12 cellular contexts compared by ENCODE assay signal in the genomic region with DNA sequence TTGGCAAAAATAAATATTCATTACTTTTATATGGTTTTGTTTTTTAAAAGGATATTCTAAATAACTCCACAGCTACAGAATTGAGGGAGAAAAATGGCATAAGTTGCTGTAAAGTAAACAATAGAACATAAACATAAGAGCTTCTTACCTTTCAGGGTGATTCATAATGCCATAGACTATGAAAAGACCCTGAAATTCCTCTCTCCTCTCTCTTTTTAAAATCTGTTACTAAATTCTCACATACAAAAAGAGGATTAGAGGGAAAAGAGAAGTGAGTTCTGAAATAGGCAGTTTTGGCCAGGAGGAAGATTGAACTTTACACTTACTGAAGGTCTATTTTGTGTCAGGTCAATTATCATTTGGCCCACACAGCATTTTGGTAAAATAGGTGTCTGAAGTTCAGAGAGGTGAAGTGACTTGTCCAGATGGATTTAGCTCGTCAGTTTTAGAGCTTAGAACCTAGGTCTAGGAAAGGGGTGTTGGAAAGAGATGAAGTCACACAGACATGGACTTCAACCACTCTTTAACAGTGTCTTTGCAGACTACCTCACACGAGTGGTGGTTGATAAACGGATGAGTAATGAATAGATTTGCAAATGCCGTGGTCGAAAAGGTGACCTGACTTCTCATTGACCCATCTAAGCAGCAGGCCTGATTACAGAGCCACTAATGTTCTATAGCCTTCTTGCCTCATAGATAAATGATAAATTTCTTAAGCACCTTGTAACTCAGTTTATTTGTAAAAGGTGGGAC.
A peak's percentile ranks its signal among the peaks of the same experiment; 100 is the strongest.
DNase-seq lines count a peak whose midpoint lies in the region; ATAC-seq, FAIRE-seq and TF ChIP-seq lines count a peak whose summit lies in the region.
"Had no signal": no experiment of that assay in that cellular context is flagged by ENCODE, and none has a peak within 500 bp of the region (broad histone marks: within the 10 kb centered on the region; RNA-seq: fewer than 3 reads in every experiment).

No MANE protein-coding gene starts in this region.

- no peaks in the 10 kb centered on the region for H3K9me2 ChIP-seq in PC-9 (ENCODE audit: insufficient read depth)

- no peak overlapping the region for H3K9ac ChIP-seq in GM12878 (ENCODE audit: control insufficient read depth, insufficient read depth, low read length)

- CTCF ChIA-PET in GM12878 (lab: Yijun Ruan, JAX), result interaction anchor here (0.7 to 7.3 kb wide), 14 partner anchors 9 to 470 kb away, joined by 3 to 49 read pairs (median 3); no protein-coding TSS in a partner anchor
- CTCF ChIA-PET in PC-9 (lab: Charles Lee), result no interaction called here

- POLR2A ChIA-PET in GM12878 (lab: Charles Lee), result interaction anchor here (1.0 kb wide), 1 partner anchor 188 kb away, joined by 3 read pairs; no protein-coding TSS in a partner anchor
- POLR2A ChIA-PET in PC-9 (lab: Charles Lee; ENCODE audit: unreplicated experiment), result interaction anchor here (0.5 kb wide), 1 partner anchor 212 kb away, joined by 6 read pairs; no protein-coding TSS in a partner anchor

- RAD21 ChIA-PET in GM12878 (lab: Charles Lee; ENCODE audit: unreplicated experiment), result interaction anchor here (1.4 to 2.5 kb wide), 2 partner anchors 141 to 337 kb away, joined by 4 to 8 read pairs; no protein-coding TSS in a partner anchor

- H3K27ac ChIP-seq in GM12878 (ENCODE audit: control insufficient read depth, insufficient read depth), result no peak overlapping the region
- H3K27ac ChIP-seq in PC-9, result no peak overlapping the region
- H3K27ac ChIP-seq: prostate gland, thoracic aorta had no signal

- in situ Hi-C loops in GM12878 (cut with MboI), result loop anchor here (10.0 kb wide), 1 partner anchor 338 kb away; no protein-coding TSS in a partner anchor

- ATAC-seq in GM18867 (IDR thresholded peaks at IDR 0.05; ENCODE audit: unreplicated experiment) (peak; percentile 81), GM21576 (IDR thresholded peaks at IDR 0.05; ENCODE audit: unreplicated experiment) (peak; percentile 57), HG03095 (IDR thresholded peaks at IDR 0.05; ENCODE audit: unreplicated experiment) (peak; percentile 77), GM12878 (peak; percentile 86)

- H2AFZ ChIP-seq in GM12878 (ENCODE audit: control insufficient read depth, low read depth, low read length), result peak overlapping the region; percentile 44; the same call in 1 of the 2 replicates
- no peak overlapping the region for H2AFZ ChIP-seq in PC-9

- H3K79me2 ChIP-seq in GM12878 (ENCODE audit: control insufficient read depth, insufficient read depth, low read length) (no peaks in the 10 kb centered on the region), PC-9 (ENCODE audit: low read depth) (no peaks in the 10 kb centered on the region)

- H3K4me2 ChIP-seq in GM12878 (ENCODE audit: control insufficient read depth, insufficient read depth) (peak overlapping the region; percentile 57), PC-9 (no peak overlapping the region)

- H3K4me1 ChIP-seq in GM12878 (ENCODE audit: control insufficient read depth, insufficient read depth, low read length), result peaks cover 15% of the 10 kb centered on the region
- no peaks in the 10 kb centered on the region; the same call in 1 of the 2 replicates for H3K4me1 ChIP-seq in PC-9 (replicated peaks; ENCODE audit: insufficient read depth)
- H3K4me1 ChIP-seq: prostate gland had no signal

- SMC1A ChIA-PET in GM12878 (lab: Charles Lee; ENCODE audit: uncharacterized antibody, unreplicated experiment), result interaction anchor here (0.6 to 1.6 kb wide), 10 partner anchors 9 to 550 kb away, joined by 3 to 7 read pairs (median 4); no protein-coding TSS in a partner anchor

- intact Hi-C loops in GM12878 (cut with micrococcal nuclease; ENCODE audit: unreplicated experiment), result loop anchor here (2.0 to 5.0 kb wide), 3 partner anchors 22 to 470 kb away; a partner anchor contains a TSS
- intact Hi-C loops in PC-9 (cut with micrococcal nuclease; ENCODE audit: unreplicated experiment), result no loop called here

- TF ChIP-seq POLR2A in GM12878 (IDR thresholded peaks at IDR 0.05; ENCODE audit: low read depth, low read length), result no peak

- no peaks in the 10 kb centered on the region for H3K27me3 ChIP-seq in GM12878 (replicated peaks in 1 of 2; ENCODE audit: control insufficient read depth in 2 of 2, insufficient read depth in 2 of 2, low read length in 1 of 2)
- no peaks in the 10 kb centered on the region for H3K27me3 ChIP-seq in PC-9 (ENCODE audit: insufficient read depth, low read depth)

- no peaks in the 10 kb centered on the region for H3K9me3 ChIP-seq in GM12878 (replicated peaks; ENCODE audit: control insufficient read depth, insufficient read depth, low read length)
- no peaks in the 10 kb centered on the region for H3K9me3 ChIP-seq in PC-9 (ENCODE audit: insufficient read depth, low read depth)
- H3K9me3 ChIP-seq: prostate gland, thoracic aorta had no signal

- 20% methylated on average over 5 of the region's 5 CpGs for WGBS in GM12878 (ENCODE audit: insufficient coverage, insufficient replicate concordance, low lambda C conversion rate, missing lambda C conversion rate)

- H4K20me1 ChIP-seq in GM12878 (ENCODE audit: control insufficient read depth, insufficient read depth), result no peaks in the 10 kb centered on the region
- H4K20me1 ChIP-seq in PC-9 (ENCODE audit: insufficient read depth), result no peaks in the 10 kb centered on the region

- no peak overlapping the region for H3K4me3 ChIP-seq in GM12878
- H3K4me3 ChIP-seq in PC-9, result no peak overlapping the region
- H3K4me3 ChIP-seq: prostate gland, thoracic aorta had no signal

- DNase-seq in GM12878 (ENCODE audit: low read depth, low spot score), result no peak
- no peak for DNase-seq in SW480 (ENCODE audit: low spot score)
- DNase-seq in SKM-1 (lab: John Stamatoyannopoulos, UW; ENCODE audit: unreplicated experiment), result no peak
- DNase-seq in dedifferentiated amniotic fluid mesenchymal stem cell (ENCODE audit: extremely low spot score), result no peak
- DNase-seq in PC-9, result no peak
- DNase-seq: CD4-positive, CD25-positive, alpha-beta regulatory T cell; NCI-H1930 had no signal

- TF ChIP-seq EP300 in GM12878 (IDR thresholded peaks at IDR 0.05; ENCODE audit: borderline replicate concordance in 1 of 2, control insufficient read depth in 1 of 2, low read depth in 2 of 2, low read length in 2 of 2), result 0 out of 4 replicates have a peak, but pooled peaks of 1 of the 2 experiments have one; percentile 14

- TF ChIP-seq CTCF in GM12878 (IDR thresholded peaks at IDR 0.05 in 2 of 3, conservative IDR thresholded peaks at IDR 0.05 in 1 of 3; ENCODE audit: control insufficient read depth in 2 of 3, extremely low read depth in 1 of 3, insufficient read depth in 1 of 3, low read depth in 3 of 3, low read length in 3 of 3) (no peak), PC-9 (conservative IDR thresholded peaks at IDR 0.05) (no peak)

- no peak for TF ChIP-seq RAD21 in GM12878 (IDR thresholded peaks at IDR 0.05; ENCODE audit: insufficient read depth, low read depth, low read length)

- FAIRE-seq in GM12878 (lab: Jason Lieb, UNC), result no peak

- BruUV-seq in GM12878 (replicated peaks; lab: Mats Ljungman, UMichigan), result no TSS peak
- no TSS peak for BruUV-seq in PC-9 (replicated peaks; lab: Mats Ljungman, UMichigan)

- no peaks in the 10 kb centered on the region for H3F3A ChIP-seq in PC-9 (ENCODE audit: insufficient read depth, low read depth)

- H3K36me3 ChIP-seq in GM12878 (ENCODE audit: control insufficient read depth in 2 of 2, insufficient read depth in 2 of 2, low read length in 1 of 2), result no peaks in the 10 kb centered on the region
- H3K36me3 ChIP-seq in PC-9 (ENCODE audit: low read depth), result no peaks in the 10 kb centered on the region
- H3K36me3 ChIP-seq: prostate gland, thoracic aorta had no signal

TF ChIP-seq in GM12878, 131 proteins besides CTCF, POLR2A, EP300 and RAD21:
- TF ChIP-seq GATAD2B (conservative IDR thresholded peaks at IDR 0.05; ENCODE audit: low read depth) (no peak), RUNX3 (IDR thresholded peaks at IDR 0.05; ENCODE audit: low read length) (peak; percentile 75), CHD1 (IDR thresholded peaks at IDR 0.05; ENCODE audit: low read depth, low read length) (no peak), BHLHE40 (IDR thresholded peaks at IDR 0.05; ENCODE audit: borderline replicate concordance in 1 of 2, low read depth in 2 of 2, low read length in 1 of 2) (peak; percentile 71 to 83), POU2F2 (IDR thresholded peaks at IDR 0.05; ENCODE audit: borderline replicate concordance, low read depth, low read length) (peak; percentile 79; the same call in 1 of the 3 replicates), ATF7 (IDR thresholded peaks at IDR 0.05; ENCODE audit: low read depth) (peak; percentile 41; the same call in 1 of the 2 replicates), HDAC6 (IDR thresholded peaks at IDR 0.05; ENCODE audit: unreplicated experiment) (no peak), NR2F1 (conservative IDR thresholded peaks at IDR 0.05) (0 out of 2 replicates have a peak, but pooled peaks have one; percentile 14), NRF1 (conservative IDR thresholded peaks at IDR 0.05; ENCODE audit: low read depth, low read length) (no peak)
